Comparison of ENCODE assay signal across 13 cellular contexts in genomic region chr11:108324587-108324986, GRCh38.
DNase-seq lines count a peak whose midpoint lies in the region; ATAC-seq and TF ChIP-seq lines count a peak whose summit lies in the region.
"Had no signal": no experiment of that assay in that cellular context is flagged by ENCODE, and none has a peak within 500 bp of the region (broad histone marks: within the 10 kb centered on the region; RNA-seq: fewer than 3 reads in every experiment).

No MANE protein-coding gene starts in this region.

- H3K4me1 ChIP-seq in lower lobe of right lung: no peaks in the 10 kb centered on the region
- H3K4me1 ChIP-seq: right lobe of liver had no signal

- CTCF ChIA-PET in activated naive CD4-positive, alpha-beta T cell treated with anti-CD3 and anti-CD28 coated beads, Interleukin-2, amount 10 ng/mL, durations not matched to agents 7 days and 5 days (lab: Charles Lee): no interaction called here

- H3K27ac Mint-ChIP-seq in activated naive CD4-positive, alpha-beta T cell treated with anti-CD3 and anti-CD28 coated beads, Interleukin-2, amount 10 ng/mL, durations not matched to agents 7 days and 5 days: no peak overlapping the region
- H3K27ac Mint-ChIP-seq: activated CD4-positive, alpha-beta T cell treated with anti-CD3 and anti-CD28 coated beads, Interleukin-2, amount 10 ng/mL, durations not matched to agents 7 days and 5 days had no signal

- H3K27ac ChIP-seq in lower lobe of right lung: no peak overlapping the region
- H3K27ac ChIP-seq: right lobe of liver had no signal

- no peaks in the 10 kb centered on the region for H3K27me3 ChIP-seq in lower lobe of right lung (ENCODE audit: low read depth)
- H3K27me3 ChIP-seq: right lobe of liver had no signal

- no peaks in the 10 kb centered on the region for H3K27me3 Mint-ChIP-seq in activated naive CD4-positive, alpha-beta T cell treated with anti-CD3 and anti-CD28 coated beads, Interleukin-2, amount 10 ng/mL, durations not matched to agents 7 days and 5 days
- H3K27me3 Mint-ChIP-seq: activated CD4-positive, alpha-beta T cell treated with anti-CD3 and anti-CD28 coated beads, Interleukin-2, amount 10 ng/mL, durations not matched to agents 7 days and 5 days had no signal

- H3K4me3 ChIP-seq in foreskin fibroblast (ENCODE audit: low read depth in 1 of 2, low read length in 2 of 2) (no peak overlapping the region), lower lobe of right lung (no peak overlapping the region)
- H3K4me3 ChIP-seq: right lobe of liver had no signal

- H3K36me3 ChIP-seq in lower lobe of right lung: peaks cover 100% of the 10 kb centered on the region

- H3K4me1 Mint-ChIP-seq in activated naive CD4-positive, alpha-beta T cell treated with anti-CD3 and anti-CD28 coated beads, Interleukin-2, amount 10 ng/mL, durations not matched to agents 7 days and 5 days: no peaks in the 10 kb centered on the region
- H3K4me1 Mint-ChIP-seq: activated CD4-positive, alpha-beta T cell treated with anti-CD3 and anti-CD28 coated beads, Interleukin-2, amount 10 ng/mL, durations not matched to agents 7 days and 5 days had no signal

- no peaks in the 10 kb centered on the region for H3K9me3 ChIP-seq in lower lobe of right lung
- H3K9me3 ChIP-seq: right lobe of liver had no signal

- DNase-seq in AML-193 (lab: John Stamatoyannopoulos, UW): peak; percentile 19
- peak; percentile 31 for DNase-seq in GM04503 (ENCODE audit: low read depth)
- peak; percentile 95 for DNase-seq in NCI-H69 (lab: John Stamatoyannopoulos, UW)
- peak; percentile 13 to 29 for DNase-seq in foreskin fibroblast
- DNase-seq in lower lobe of right lung: no peak
- no peak for DNase-seq in activated naive CD4-positive, alpha-beta T cell treated with anti-CD3 and anti-CD28 coated beads, Interleukin-2, amount 10 ng/mL, durations not matched to agents 7 days and 5 days
- DNase-seq in stimulated activated naive CD4-positive, alpha-beta T cell treated with Interleukin-2 at 50 U/mL for 16 hours (lab: John Stamatoyannopoulos, UW): no peak
- DNase-seq: activated CD4-positive, alpha-beta T cell treated with anti-CD3 and anti-CD28 coated beads, Interleukin-2, amount 10 ng/mL, durations not matched to agents 7 days and 5 days; activated naive CD4-positive, alpha-beta T cell; DMS79 treated with DMSO at 0.1 percent for 48 hours; right lobe of liver; SHP77 treated with DMSO at 0.1 percent for 48 hours had no signal

- H3K36me3 Mint-ChIP-seq in activated naive CD4-positive, alpha-beta T cell treated with anti-CD3 and anti-CD28 coated beads, Interleukin-2, amount 10 ng/mL, durations not matched to agents 7 days and 5 days: peaks cover 54% of the 10 kb centered on the region

- H3K4me3 Mint-ChIP-seq in activated naive CD4-positive, alpha-beta T cell treated with anti-CD3 and anti-CD28 coated beads, Interleukin-2, amount 10 ng/mL, durations not matched to agents 7 days and 5 days: no peak overlapping the region
- H3K4me3 Mint-ChIP-seq: activated CD4-positive, alpha-beta T cell treated with anti-CD3 and anti-CD28 coated beads, Interleukin-2, amount 10 ng/mL, durations not matched to agents 7 days and 5 days had no signal

- intact Hi-C loops in lower lobe of right lung (cut with DNase I): no loop called here

- H3K9me3 Mint-ChIP-seq in activated naive CD4-positive, alpha-beta T cell treated with anti-CD3 and anti-CD28 coated beads, Interleukin-2, amount 10 ng/mL, durations not matched to agents 7 days and 5 days: no peaks in the 10 kb centered on the region
- H3K9me3 Mint-ChIP-seq: activated CD4-positive, alpha-beta T cell treated with anti-CD3 and anti-CD28 coated beads, Interleukin-2, amount 10 ng/mL, durations not matched to agents 7 days and 5 days had no signal

- ATAC-seq in GM19397 (IDR thresholded peaks at IDR 0.05; ENCODE audit: unreplicated experiment) (no peak), lower lobe of right lung (no peak)

- TF ChIP-seq CTCF in foreskin fibroblast (IDR thresholded peaks at IDR 0.05; ENCODE audit: low read depth, low read length) (no peak), lower lobe of right lung (IDR thresholded peaks at IDR 0.05) (no peak)

Comparison
In these comparisons a context has a peak if more than half of its experiments do, and no peak if none do; other contexts are left out.
1. DNase-seq: peak in AML-193 (2 of 2), GM04503 (single experiment), NCI-H69 (single experiment) and foreskin fibroblast (2 of 2); none in lower lobe of right lung (single experiment), activated naive CD4-positive, alpha-beta T cell treated with anti-CD3 and anti-CD28 coated beads, Interleukin-2, amount 10 ng/mL, durations not matched to agents 7 days and 5 days (single experiment) and stimulated activated naive CD4-positive, alpha-beta T cell treated with Interleukin-2 at 50 U/mL for 16 hours (single experiment).